ENCODE assay signal across 14 cellular contexts in genomic region chr16:4570086-4570485, GRCh38.
"Had no signal": no experiment of that assay in that cellular context is flagged by ENCODE, and none has a peak within 500 bp of the region (broad histone marks: within the 10 kb centered on the region; RNA-seq: fewer than 3 reads in every experiment).

No MANE protein-coding gene starts in this region.

- H3K27ac ChIP-seq: gastroesophageal sphincter, heart right ventricle, left lung, ovary, sigmoid colon had no signal

- H3K36me3 ChIP-seq: gastroesophageal sphincter, heart right ventricle, left lung, ovary, sigmoid colon had no signal

- H3K9me3 ChIP-seq: gastroesophageal sphincter, heart right ventricle, left lung, ovary, sigmoid colon had no signal

- DNase-seq: activated B cell treated with CpG ODN at 0.5 μM for 24 hours; activated CD4-positive, alpha-beta T cell treated with anti-CD3 and anti-CD28 coated beads for 48 hours; activated CD8-positive, alpha-beta memory T cell treated with anti-CD3 and anti-CD28 coated beads, Interleukin-2, amount 50 U/mL, for 48 hours; activated CD8-positive, alpha-beta T cell treated with anti-CD3 and anti-CD28 coated beads for 36 hours; activated gamma-delta T cell treated with Interleukin-2 at 50 U/mL for 16 hours; amniotic stem cell; heart right ventricle; left lung; mammary epithelial cell; ovary; sigmoid colon; stimulated activated CD4-positive, alpha-beta T cell treated with anti-CD3 and anti-CD28 coated beads, Interleukin-1b, Interleukin-23, amount 100 ng/mL, for 48 hours; stimulated activated naive CD8-positive, alpha-beta T cell treated with anti-CD3 and anti-CD28 coated beads, Interleukin-15, amount 100 ng/mL, for 72 hours had no signal

- H3K4me3 ChIP-seq: gastroesophageal sphincter, heart right ventricle, left lung, ovary, sigmoid colon had no signal

- H3K4me1 ChIP-seq: gastroesophageal sphincter, heart right ventricle, sigmoid colon had no signal

- ATAC-seq: activated CD8-positive, alpha-beta T cell treated with anti-CD3 and anti-CD28 coated beads for 36 hours; gastroesophageal sphincter; heart right ventricle; left lung; stimulated activated naive CD8-positive, alpha-beta T cell treated with anti-CD3 and anti-CD28 coated beads, Interleukin-15, amount 100 ng/mL, for 72 hours had no signal

- H3K27me3 ChIP-seq: gastroesophageal sphincter, heart right ventricle, left lung, ovary, sigmoid colon had no signal
